Comparison of ENCODE assay signal across 18 cellular contexts in the genomic region with DNA sequence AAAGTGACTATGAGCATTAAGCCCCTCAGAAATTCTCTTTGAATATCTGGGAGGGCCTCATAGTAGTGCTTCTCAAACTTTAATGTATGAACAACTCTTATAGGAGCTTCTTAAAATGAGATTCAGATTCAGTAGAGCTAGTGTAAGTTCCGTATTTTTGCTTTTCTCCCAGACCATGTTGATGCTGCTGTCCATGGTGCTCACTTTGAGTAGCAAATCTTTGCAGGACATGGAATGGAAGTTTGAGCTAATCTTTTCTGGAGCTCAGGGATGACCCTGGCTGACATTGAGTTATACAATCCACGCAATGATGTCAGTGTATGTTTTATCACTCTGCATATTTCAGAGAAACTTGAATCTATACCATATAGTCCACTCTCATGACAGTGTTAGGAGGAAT.
DNase-seq lines count a peak whose midpoint lies in the region; ATAC-seq lines count a peak whose summit lies in the region.
"Had no signal": no experiment of that assay in that cellular context is flagged by ENCODE, and none has a peak within 500 bp of the region (broad histone marks: within the 10 kb centered on the region; RNA-seq: fewer than 3 reads in every experiment).

No MANE protein-coding gene starts in this region.

- H3K4me1 ChIP-seq in adipocyte (ENCODE audit: control insufficient read depth, insufficient read depth, low read length): no peaks in the 10 kb centered on the region
- H3K4me1 ChIP-seq: ascending aorta, SJSA1, upper lobe of right lung had no signal

- H3K9me3 ChIP-seq in adipocyte (ENCODE audit: control insufficient read depth, low read length): no peaks in the 10 kb centered on the region
- H3K9me3 ChIP-seq: ascending aorta, SJSA1, upper lobe of right lung had no signal

- DNase-seq in ACHN (peak; percentile 2), M059J (ENCODE audit: low read depth) (peak; percentile 1), adipocyte (ENCODE audit: low read depth) (peak; percentile 8), iPS DF 4.7 (ENCODE audit: extremely low read depth, low spot score) (peak; percentile 14), DMS53 treated with DMSO at 0.1 percent for 48 hours (lab: John Stamatoyannopoulos, UW; ENCODE audit: unreplicated experiment) (no peak), dermis blood vessel endothelial cell (no peak)
- DNase-seq: activated CD4-positive, alpha-beta T cell treated with anti-CD3 and anti-CD28 coated beads, Interleukin-2, amount 50 U/mL, for 1 hour; activated naive CD4-positive, alpha-beta T cell; CD4-positive, alpha-beta memory T cell; IMR-90; naive thymus-derived CD4-positive, alpha-beta T cell; stimulated activated CD4-positive, alpha-beta T cell treated with anti-CD3 and anti-CD28 coated beads, Interleukin-2, amount 100 ng/mL, for 48 hours; upper lobe of right lung had no signal

- in situ Hi-C loops in ACHN (cut with HindIII; ENCODE audit: low pct_ligation_motif_present, low pct_unique_long_range_greater_than_20kb, low sequenced_read_pairs): no loop called here

- H3K9ac ChIP-seq in adipocyte (ENCODE audit: low read length): no peak overlapping the region

- H3K36me3 ChIP-seq in adipocyte (ENCODE audit: control insufficient read depth, insufficient read depth, low read length, severe bottlenecking): no peaks in the 10 kb centered on the region
- H3K36me3 ChIP-seq: ascending aorta, SJSA1, upper lobe of right lung had no signal

- H3K4me3 ChIP-seq in adipocyte (ENCODE audit: low read length): no peak overlapping the region
- H3K4me3 ChIP-seq: ascending aorta, coronary artery, SJSA1, upper lobe of right lung had no signal

- no peak for ATAC-seq in HG03097 (IDR thresholded peaks at IDR 0.05; ENCODE audit: low FRiP score, unreplicated experiment)
- no peak for ATAC-seq in HG02588 (IDR thresholded peaks at IDR 0.05; ENCODE audit: unreplicated experiment)
- ATAC-seq: naive thymus-derived CD4-positive, alpha-beta T cell; upper lobe of right lung had no signal

- H3K27me3 ChIP-seq in adipocyte (replicated peaks; ENCODE audit: control insufficient read depth, insufficient read depth, low read length): no peaks in the 10 kb centered on the region
- H3K27me3 ChIP-seq: ascending aorta, SJSA1, upper lobe of right lung had no signal

Comparison
In these comparisons a context has a peak if more than half of its experiments do, and no peak if none do; other contexts are left out.
1. DNase-seq: peak in ACHN (single experiment), M059J (single experiment), adipocyte (single experiment) and iPS DF 4.7 (single experiment); none in DMS53 treated with DMSO at 0.1 percent for 48 hours (single experiment) and dermis blood vessel endothelial cell (single experiment).